Comparison of ENCODE assay signal across 27 cellular contexts in the genomic region with DNA sequence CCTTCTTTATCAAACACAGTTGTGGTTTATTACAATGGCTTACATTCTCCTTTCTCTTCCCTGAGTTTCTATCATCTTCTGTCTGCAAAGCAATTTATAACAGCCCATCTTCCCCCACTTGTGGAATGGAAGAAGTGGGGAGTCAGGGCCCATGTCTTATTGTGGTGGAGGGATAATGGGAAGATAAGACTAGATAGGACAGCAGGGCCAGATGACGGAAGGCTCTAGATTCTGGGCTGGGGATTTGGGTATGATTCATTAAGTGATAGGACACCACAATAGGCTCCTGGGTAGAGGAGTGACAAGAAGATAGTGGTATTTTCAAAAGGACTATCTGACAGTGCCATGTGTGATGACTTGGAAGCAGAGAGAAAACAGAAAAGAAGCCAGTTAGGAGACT.
A peak's percentile ranks its signal among the peaks of the same experiment; 100 is the strongest.
DNase-seq lines count a peak whose midpoint lies in the region; ATAC-seq, FAIRE-seq and TF ChIP-seq lines count a peak whose summit lies in the region.
"Had no signal": no experiment of that assay in that cellular context is flagged by ENCODE, and none has a peak within 500 bp of the region (broad histone marks: within the 10 kb centered on the region; RNA-seq: fewer than 3 reads in every experiment).

No MANE protein-coding gene starts in this region.

- H3K4me1 ChIP-seq in liver (ENCODE audit: control insufficient read depth in 4 of 4, insufficient read depth in 4 of 4, low read length in 3 of 4) (peaks cover 0 to 3% (median 0%) of the 10 kb centered on the region in 4 donors), HepG2 (ENCODE audit: insufficient read depth, low read length) (no peaks in the 10 kb centered on the region), endodermal cell (ENCODE audit: control insufficient read depth, insufficient read depth, low read length) (peaks cover 8% of the 10 kb centered on the region), mesendoderm (ENCODE audit: control insufficient read depth, low read depth, low read length) (peaks cover 2% of the 10 kb centered on the region)
- H3K4me1 ChIP-seq: A549, BE2C, BLaER1 had no signal

- no peak overlapping the region for H3K56ac ChIP-seq in mesendoderm (ENCODE audit: low read length)

- H3K9ac ChIP-seq in liver (ENCODE audit: low read depth in 1 of 2, low read length in 2 of 2): no peak overlapping the region
- no peak overlapping the region for H3K9ac ChIP-seq in HepG2 (ENCODE audit: insufficient read depth, low read depth, low read length)
- H3K9ac ChIP-seq in endodermal cell (ENCODE audit: extremely low read depth, low read length, poor library complexity, severe bottlenecking): no peak overlapping the region
- H3K9ac ChIP-seq in mesendoderm (ENCODE audit: low read length): no peak overlapping the region
- H3K9ac ChIP-seq: BLaER1 had no signal

- H3K4me1 Mint-ChIP-seq in endodermal cell: peaks cover 32% of the 10 kb centered on the region
- H3K4me1 Mint-ChIP-seq: CD14-positive monocyte had no signal

- H3K4me2 ChIP-seq in HepG2 (ENCODE audit: low read depth, low read length) (no peak overlapping the region), mesendoderm (ENCODE audit: low read length) (no peak overlapping the region)
- H3K4me2 ChIP-seq: A549, BLaER1 had no signal

- H3K9me3 Mint-ChIP-seq in endodermal cell: no peaks in the 10 kb centered on the region

- TF ChIP-seq RAD21 in liver (IDR thresholded peaks at IDR 0.05) (no peak), HepG2 (CRISPR knock-in tag; IDR thresholded peaks at IDR 0.05) (no peak)

- no peak overlapping the region for H3K4ac ChIP-seq in mesendoderm (ENCODE audit: low read depth, low read length)

- CTCF ChIA-PET in HepG2 (lab: Yijun Ruan, JAX; ENCODE audit: low intra/inter-chr PET ratio, low total read pairs): no interaction called here

- ATAC-seq in HepG2: no peak
- no peak for ATAC-seq in HG03565 (IDR thresholded peaks at IDR 0.05; ENCODE audit: unreplicated experiment)
- ATAC-seq: A549, GM12878 had no signal

- no peak overlapping the region for H3K27ac ChIP-seq in liver (ENCODE audit: low read depth in 1 of 2, low read length in 2 of 2)
- H3K27ac ChIP-seq in HepG2 (ENCODE audit: extremely low read length, insufficient read depth, low read length): no peak overlapping the region
- no peak overlapping the region for H3K27ac ChIP-seq in endodermal cell (ENCODE audit: low read depth, low read length)
- H3K27ac ChIP-seq in mesendoderm (ENCODE audit: low read depth, low read length): no peak overlapping the region
- H3K27ac ChIP-seq: 22Rv1, A549, BLaER1 had no signal

- TF ChIP-seq POLR2A in HepG2 (IDR thresholded peaks at IDR 0.05; ENCODE audit: insufficient read depth in 1 of 2, low read depth in 2 of 2, low read length in 2 of 2): no peak

- in situ Hi-C loops in HepG2 (cut with HindIII; ENCODE audit: extremely low pct_ligation_motif_present, low pct_unique_long_range_greater_than_20kb) (no loop called here), KBM-7 (cut with MboI; ENCODE audit: low pct_unique_long_range_greater_than_20kb, low sequenced_read_pairs) (no loop called here)

- intact Hi-C loops in HepG2 (cut with micrococcal nuclease; ENCODE audit: unreplicated experiment): no loop called here

- peaks cover 7% of the 10 kb centered on the region for H3K27me3 Mint-ChIP-seq in endodermal cell (ENCODE audit: insufficient read depth)
- H3K27me3 Mint-ChIP-seq: CD4-positive, alpha-beta memory T cell had no signal

- H2AFZ ChIP-seq in HepG2 (ENCODE audit: low read length): no peak overlapping the region

- no peak overlapping the region for H2BK120ac ChIP-seq in mesendoderm (ENCODE audit: low read depth, low read length)

- FAIRE-seq in HepG2 (lab: Jason Lieb, UNC): no peak
- FAIRE-seq: A549, GM12878, GM12892, GM18507 had no signal

- H3K79me2 ChIP-seq in HepG2 (ENCODE audit: insufficient read depth, low read length): no peaks in the 10 kb centered on the region
- H3K79me2 ChIP-seq in mesendoderm (ENCODE audit: control insufficient read depth, insufficient read depth, low read length): no peaks in the 10 kb centered on the region

- no peaks in the 10 kb centered on the region for H3K79me1 ChIP-seq in mesendoderm (ENCODE audit: low read length)

- no peak overlapping the region for H2BK15ac ChIP-seq in mesendoderm (replicated peaks; ENCODE audit: low read depth)

- no peak overlapping the region for H3K18ac ChIP-seq in mesendoderm (ENCODE audit: low read length)

- 99% methylated on average over 1 of the region's 1 CpG for WGBS in liver
- 78% methylated on average over 1 of the region's 1 CpG for WGBS in HepG2 (ENCODE audit: low lambda C conversion rate)
- 16 to 20% methylated on average over 1 of the region's 1 CpG for WGBS in endodermal cell (ENCODE audit: insufficient coverage in 1 of 2, insufficient read length in 1 of 2), 2 experiments
- WGBS in mesendoderm (ENCODE audit: extremely low coverage, insufficient coverage, low lambda C conversion rate): no CpG with 5 or more reads among the region's 1 CpG

- no peak overlapping the region for H2AK5ac ChIP-seq in mesendoderm (ENCODE audit: low read length)

- no peaks in the 10 kb centered on the region for H3K36me3 ChIP-seq in liver (ENCODE audit: control insufficient read depth in 4 of 4, insufficient read depth in 3 of 4, low read depth in 1 of 4, low read length in 3 of 4)
- H3K36me3 ChIP-seq in HepG2 (replicated peaks in 1 of 2; ENCODE audit: control insufficient read depth in 1 of 2, insufficient read depth in 2 of 2, low read length in 2 of 2): no peaks in the 10 kb centered on the region
- no peaks in the 10 kb centered on the region for H3K36me3 ChIP-seq in endodermal cell (ENCODE audit: control insufficient read depth, insufficient read depth, low read length)
- H3K36me3 ChIP-seq in mesendoderm (ENCODE audit: control insufficient read depth, insufficient read depth, low read length): no peaks in the 10 kb centered on the region
- H3K36me3 ChIP-seq: BE2C, BLaER1 had no signal

- no peaks in the 10 kb centered on the region for H3K9me3 ChIP-seq in liver (ENCODE audit: control insufficient read depth in 4 of 4, low read length in 3 of 4)
- peaks cover 79% of the 10 kb centered on the region for H3K9me3 ChIP-seq in HepG2 (ENCODE audit: low read length)
- no peaks in the 10 kb centered on the region for H3K9me3 ChIP-seq in endodermal cell (ENCODE audit: control insufficient read depth, low read length)
- H3K9me3 ChIP-seq: A549, BE2C, BLaER1 had no signal

- H3K27ac Mint-ChIP-seq in endodermal cell: peak overlapping the region; percentile 18
- H3K27ac Mint-ChIP-seq: CD14-positive monocyte; CD4-positive, alpha-beta memory T cell; CD8-positive, alpha-beta memory T cell had no signal

- no peak overlapping the region for H3K4me3 Mint-ChIP-seq in endodermal cell
- H3K4me3 Mint-ChIP-seq: CD14-positive monocyte; CD4-positive, alpha-beta memory T cell; CD4-positive, CD25-positive, alpha-beta regulatory T cell; CD8-positive, alpha-beta memory T cell had no signal

- H3K23ac ChIP-seq in mesendoderm (ENCODE audit: low read length): no peak overlapping the region

- DNase-seq in HepG2 (ENCODE audit: low spot score): no peak
- peak; percentile 62 for DNase-seq in endodermal cell
- DNase-seq in mesendoderm: peak; percentile 88
- no peak for DNase-seq in stimulated activated CD4-positive, alpha-beta T cell treated with anti-CD3 and anti-CD28 coated beads, Interleukin-4, amount 100 ng/mL, for 4 hours
- no peak for DNase-seq in KBM-7
- DNase-seq: ACHN; BE2C; C1 segment of cervical spinal cord; CD4-positive, alpha-beta memory T cell; CD4-positive, CD25-positive, alpha-beta regulatory T cell; CD8-positive, alpha-beta memory T cell; COR-L47; DMS 273 treated with DMSO at 0.1 percent for 48 hours; DMS153; DMS53; DMS79; DND-41; GDM1 had no signal

- no peaks in the 10 kb centered on the region for H4K20me1 ChIP-seq in HepG2 (ENCODE audit: insufficient read depth, low read length)
- H4K20me1 ChIP-seq: BLaER1 had no signal

- no peak overlapping the region for H2BK5ac ChIP-seq in mesendoderm (ENCODE audit: low read length)

- no TSS peak for BruUV-seq in HepG2 (replicated peaks; lab: Mats Ljungman, UMichigan)

- H3K36me3 Mint-ChIP-seq in endodermal cell (ENCODE audit: low read depth): no peaks in the 10 kb centered on the region
- H3K36me3 Mint-ChIP-seq: CD14-positive monocyte; CD4-positive, alpha-beta memory T cell; CD8-positive, alpha-beta memory T cell had no signal

- no peak overlapping the region for H4K5ac ChIP-seq in mesendoderm (ENCODE audit: low read length)

- POLR2A ChIA-PET in HepG2 (lab: Yijun Ruan, JAX): no interaction called here

- H3K4me3 ChIP-seq in liver (ENCODE audit: low read depth in 1 of 3, low read length in 3 of 3): no peak overlapping the region
- H3K4me3 ChIP-seq in HepG2 (replicated peaks in 1 of 3; ENCODE audit: insufficient read depth in 1 of 3, low read depth in 2 of 3, low read length in 3 of 3): no peak overlapping the region
- no peak overlapping the region for H3K4me3 ChIP-seq in endodermal cell (ENCODE audit: low read length)
- H3K4me3 ChIP-seq in mesendoderm (ENCODE audit: low read length): no peak overlapping the region
- H3K4me3 ChIP-seq: A549, BLaER1, GM12878 had no signal

- TF ChIP-seq EP300 in HepG2 (IDR thresholded peaks at IDR 0.05; ENCODE audit: low read depth in 2 of 2, low read length in 2 of 2) (no peak), HepG2 (CRISPR knock-in tag; IDR thresholded peaks at IDR 0.05; ENCODE audit: borderline replicate concordance) (no peak)

- TF ChIP-seq CTCF in liver (IDR thresholded peaks at IDR 0.05; ENCODE audit: low read depth, low read length, missing input control): no peak
- no peak for TF ChIP-seq CTCF in HepG2 (CRISPR knock-in tag; IDR thresholded peaks at IDR 0.05)
- no peak for TF ChIP-seq CTCF in endodermal cell (conservative IDR thresholded peaks at IDR 0.05)

- no peaks in the 10 kb centered on the region for H3K27me3 ChIP-seq in liver (ENCODE audit: control insufficient read depth in 4 of 4, insufficient read depth in 4 of 4, low read length in 3 of 4)
- H3K27me3 ChIP-seq in HepG2 (ENCODE audit: control insufficient read depth in 1 of 2, insufficient read depth in 2 of 2, low read length in 2 of 2): no peaks in the 10 kb centered on the region
- no peaks in the 10 kb centered on the region for H3K27me3 ChIP-seq in endodermal cell (ENCODE audit: control insufficient read depth, insufficient read depth, low read length, poor library complexity, severe bottlenecking)
- no peaks in the 10 kb centered on the region for H3K27me3 ChIP-seq in mesendoderm (ENCODE audit: insufficient read depth, low read length, poor library complexity)
- H3K27me3 ChIP-seq: BE2C, BLaER1 had no signal

- no peak overlapping the region for H4K8ac ChIP-seq in mesendoderm (ENCODE audit: low read depth, low read length)

TF ChIP-seq in HepG2, 621 proteins besides CTCF, POLR2A, EP300 and RAD21 (continues in another document):
- TF ChIP-seq, protein P1, sequence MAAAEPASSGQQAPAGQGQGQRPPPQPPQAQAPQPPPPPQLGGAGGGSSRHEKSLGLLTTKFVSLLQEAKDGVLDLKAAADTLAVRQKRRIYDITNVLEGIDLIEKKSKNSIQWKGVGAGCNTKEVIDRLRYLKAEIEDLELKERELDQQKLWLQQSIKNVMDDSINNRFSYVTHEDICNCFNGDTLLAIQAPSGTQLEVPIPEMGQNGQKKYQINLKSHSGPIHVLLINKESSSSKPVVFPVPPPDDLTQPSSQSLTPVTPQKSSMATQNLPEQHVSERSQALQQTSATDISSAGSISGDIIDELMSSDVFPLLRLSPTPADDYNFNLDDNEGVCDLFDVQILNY (CRISPR knock-in tag; conservative IDR thresholded peaks at IDR 0.05): no peak
- TF ChIP-seq NFIB (CRISPR knock-in tag; IDR thresholded peaks at IDR 0.05; ENCODE audit: borderline replicate concordance): no peak

Comparison
In these comparisons a context has a peak if more than half of its experiments do, and no peak if none do; other contexts are left out.
1. DNase-seq: peak in endodermal cell (single experiment) and mesendoderm (single experiment); none in HepG2 (single experiment), stimulated activated CD4-positive, alpha-beta T cell treated with anti-CD3 and anti-CD28 coated beads, Interleukin-4, amount 100 ng/mL, for 4 hours (0 of 2) and KBM-7 (single experiment).